16 cellular contexts compared by ENCODE assay signal in the genomic region with DNA sequence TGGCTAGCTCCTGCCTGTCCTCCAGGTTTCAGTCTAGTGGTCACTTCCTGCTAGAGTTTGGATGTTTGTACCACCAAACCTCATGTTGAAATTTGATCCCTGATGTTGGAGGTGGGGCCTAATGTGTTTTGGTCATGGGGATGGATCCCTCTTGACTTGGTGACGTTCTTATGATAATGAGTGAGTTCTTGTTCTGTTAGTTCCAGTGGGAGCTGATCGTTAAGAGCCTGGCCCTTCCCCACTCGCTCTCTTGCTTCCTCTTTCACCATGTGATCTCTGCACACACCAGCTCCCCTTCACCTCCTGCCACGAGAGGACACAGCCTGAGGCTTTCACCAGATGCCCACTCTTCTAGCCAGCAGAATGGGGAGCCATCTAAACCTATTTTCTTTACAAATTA.
DNase-seq lines count a peak whose midpoint lies in the region; ATAC-seq, FAIRE-seq and TF ChIP-seq lines count a peak whose summit lies in the region.
"Had no signal": no experiment of that assay in that cellular context is flagged by ENCODE, and none has a peak within 500 bp of the region (broad histone marks: within the 10 kb centered on the region; RNA-seq: fewer than 3 reads in every experiment).

No MANE protein-coding gene starts in this region.

- no peaks in the 10 kb centered on the region for H3K36me3 ChIP-seq in K562 (ENCODE audit: control insufficient read depth, insufficient read depth, low read length)
- H3K36me3 ChIP-seq: cardiac muscle cell, right atrium auricular region, tibial artery had no signal

- no peak for TF ChIP-seq RAD21 in K562 (CRISPR knock-in tag; conservative IDR thresholded peaks at IDR 0.05 in 1 of 2, IDR thresholded peaks at IDR 0.05 in 1 of 2)

- in situ Hi-C loops in K562 (cut with MboI): no loop called here

- no TSS peak for BruUV-seq in K562 (replicated peaks; lab: Mats Ljungman, UMichigan)

- DNase-seq in NCI-H748 (lab: John Stamatoyannopoulos, UW; ENCODE audit: unreplicated experiment) (peak; percentile 46), NCI-H748 treated with DMSO at 0.1 percent for 48 hours (lab: John Stamatoyannopoulos, UW) (no peak), NCI-H510A treated with DMSO at 0.1 percent for 48 hours (lab: John Stamatoyannopoulos, UW) (peak; percentile 61), K562 (ENCODE audit: extremely low read depth in 1 of 4, low spot score in 3 of 4) (no peak), pons (ENCODE audit: low spot score) (peak; percentile 62), hepatic stellate cell (ENCODE audit: low spot score) (no peak), NCI-H2081 treated with DMSO at 0.1 percent for 48 hours (lab: John Stamatoyannopoulos, UW) (no peak)
- DNase-seq in stimulated activated CD4-positive, alpha-beta T cell treated with anti-CD3 and anti-CD28 coated beads, Interleukin-2, amount 100 ng/mL, for 48 hours: no peak
- DNase-seq: activated CD4-positive, alpha-beta T cell treated with anti-CD3 and anti-CD28 coated beads, Interleukin-2, amount 50 U/mL, for 1 hour; activated naive CD8-positive, alpha-beta T cell treated with anti-CD3 and anti-CD28 coated beads, Interleukin-2, amount 50 U/mL, for 24 hours; activated T-cell treated with anti-CD3 and anti-CD28 coated beads, Interleukin-2, amount 50 U/mL, for 48 hours; NCI-H446 treated with DMSO at 0.1 percent for 48 hours; tibial artery had no signal

- H3K4me3 ChIP-seq in K562: no peak overlapping the region
- H3K4me3 ChIP-seq: cardiac muscle cell, lung, right atrium auricular region, tibial artery had no signal

- no peak for TF ChIP-seq EP300 in K562 (IDR thresholded peaks at IDR 0.05; ENCODE audit: low read length)

- H3K9ac ChIP-seq in K562 (ENCODE audit: insufficient read depth in 1 of 2, low read depth in 2 of 2, low read length in 2 of 2): no peak overlapping the region

- peak overlapping the region; percentile 40 for H2AFZ ChIP-seq in K562 (ENCODE audit: low read depth, low read length)

- POLR2A ChIA-PET in K562 (lab: Yijun Ruan, JAX): no interaction called here

- CTCF ChIA-PET in K562 (lab: Yijun Ruan, JAX; ENCODE audit: low intra/inter-chr PET ratio): no interaction called here

- H3K4me1 ChIP-seq in K562 (replicated peaks in 1 of 2; ENCODE audit: control insufficient read depth in 2 of 2, insufficient read depth in 2 of 2, low read length in 2 of 2): no peaks in the 10 kb centered on the region; a peak in 2 of 5 replicates
- H3K4me1 ChIP-seq: right atrium auricular region, tibial artery had no signal

- H3K79me2 ChIP-seq in K562 (ENCODE audit: control insufficient read depth, insufficient read depth, low read length): no peaks in the 10 kb centered on the region

- no peak for TF ChIP-seq CTCF in K562 (IDR thresholded peaks at IDR 0.05 in 2 of 3, conservative IDR thresholded peaks at IDR 0.05 in 1 of 3; ENCODE audit: insufficient read depth in 2 of 3, low read depth in 1 of 3, low read length in 3 of 3)

- no peaks in the 10 kb centered on the region for H4K20me1 ChIP-seq in K562 (replicated peaks; ENCODE audit: control insufficient read depth, insufficient read depth, low read length)

- no peak overlapping the region for H3K27ac ChIP-seq in K562 (ENCODE audit: extremely low read depth, low read depth, low read length)
- H3K27ac ChIP-seq: cardiac muscle cell, right atrium auricular region, tibial artery had no signal

- H3K27me3 ChIP-seq in K562 (ENCODE audit: control insufficient read depth in 2 of 2, insufficient read depth in 2 of 2, low read length in 2 of 2): no peaks in the 10 kb centered on the region
- H3K27me3 ChIP-seq: cardiac muscle cell, right atrium auricular region, tibial artery had no signal

- H3K9me3 ChIP-seq in K562 (replicated peaks; ENCODE audit: control insufficient read depth, insufficient read depth, low read depth, low read length): no peaks in the 10 kb centered on the region
- H3K9me3 ChIP-seq: right atrium auricular region, tibial artery had no signal

- 9% methylated on average over 4 of the region's 4 CpGs for WGBS in K562 (ENCODE audit: insufficient coverage, low coverage, missing lambda C conversion rate)

- ATAC-seq in K562: peak; percentile 35; the same call in 2 of the 3 replicates
- ATAC-seq: activated naive CD8-positive, alpha-beta T cell treated with anti-CD3 and anti-CD28 coated beads, Interleukin-2, amount 50 U/mL, for 24 hours had no signal

- no peak overlapping the region for H3K4me2 ChIP-seq in K562 (ENCODE audit: insufficient read depth, low read length)

- FAIRE-seq in K562 (lab: Jason Lieb, UNC): no peak

- intact Hi-C loops in K562 (cut with micrococcal nuclease): no loop called here

- no peaks in the 10 kb centered on the region for H3K9me1 ChIP-seq in K562 (ENCODE audit: control insufficient read depth, insufficient read depth, low read length)

- TF ChIP-seq POLR2A in K562 (conservative IDR thresholded peaks at IDR 0.05): no peak

TF ChIP-seq in K562, 482 proteins besides CTCF, POLR2A, EP300 and RAD21 (continues in another document):
- TF ChIP-seq, protein P1, sequence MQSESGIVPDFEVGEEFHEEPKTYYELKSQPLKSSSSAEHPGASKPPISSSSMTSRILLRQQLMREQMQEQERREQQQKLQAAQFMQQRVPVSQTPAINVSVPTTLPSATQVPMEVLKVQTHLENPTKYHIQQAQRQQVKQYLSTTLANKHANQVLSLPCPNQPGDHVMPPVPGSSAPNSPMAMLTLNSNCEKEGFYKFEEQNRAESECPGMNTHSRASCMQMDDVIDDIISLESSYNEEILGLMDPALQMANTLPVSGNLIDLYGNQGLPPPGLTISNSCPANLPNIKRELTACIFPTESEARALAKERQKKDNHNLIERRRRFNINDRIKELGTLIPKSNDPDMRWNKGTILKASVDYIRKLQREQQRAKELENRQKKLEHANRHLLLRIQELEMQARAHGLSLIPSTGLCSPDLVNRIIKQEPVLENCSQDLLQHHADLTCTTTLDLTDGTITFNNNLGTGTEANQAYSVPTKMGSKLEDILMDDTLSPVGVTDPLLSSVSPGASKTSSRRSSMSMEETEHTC (IDR thresholded peaks at IDR 0.05): no peak
- TF ChIP-seq, protein P2, sequence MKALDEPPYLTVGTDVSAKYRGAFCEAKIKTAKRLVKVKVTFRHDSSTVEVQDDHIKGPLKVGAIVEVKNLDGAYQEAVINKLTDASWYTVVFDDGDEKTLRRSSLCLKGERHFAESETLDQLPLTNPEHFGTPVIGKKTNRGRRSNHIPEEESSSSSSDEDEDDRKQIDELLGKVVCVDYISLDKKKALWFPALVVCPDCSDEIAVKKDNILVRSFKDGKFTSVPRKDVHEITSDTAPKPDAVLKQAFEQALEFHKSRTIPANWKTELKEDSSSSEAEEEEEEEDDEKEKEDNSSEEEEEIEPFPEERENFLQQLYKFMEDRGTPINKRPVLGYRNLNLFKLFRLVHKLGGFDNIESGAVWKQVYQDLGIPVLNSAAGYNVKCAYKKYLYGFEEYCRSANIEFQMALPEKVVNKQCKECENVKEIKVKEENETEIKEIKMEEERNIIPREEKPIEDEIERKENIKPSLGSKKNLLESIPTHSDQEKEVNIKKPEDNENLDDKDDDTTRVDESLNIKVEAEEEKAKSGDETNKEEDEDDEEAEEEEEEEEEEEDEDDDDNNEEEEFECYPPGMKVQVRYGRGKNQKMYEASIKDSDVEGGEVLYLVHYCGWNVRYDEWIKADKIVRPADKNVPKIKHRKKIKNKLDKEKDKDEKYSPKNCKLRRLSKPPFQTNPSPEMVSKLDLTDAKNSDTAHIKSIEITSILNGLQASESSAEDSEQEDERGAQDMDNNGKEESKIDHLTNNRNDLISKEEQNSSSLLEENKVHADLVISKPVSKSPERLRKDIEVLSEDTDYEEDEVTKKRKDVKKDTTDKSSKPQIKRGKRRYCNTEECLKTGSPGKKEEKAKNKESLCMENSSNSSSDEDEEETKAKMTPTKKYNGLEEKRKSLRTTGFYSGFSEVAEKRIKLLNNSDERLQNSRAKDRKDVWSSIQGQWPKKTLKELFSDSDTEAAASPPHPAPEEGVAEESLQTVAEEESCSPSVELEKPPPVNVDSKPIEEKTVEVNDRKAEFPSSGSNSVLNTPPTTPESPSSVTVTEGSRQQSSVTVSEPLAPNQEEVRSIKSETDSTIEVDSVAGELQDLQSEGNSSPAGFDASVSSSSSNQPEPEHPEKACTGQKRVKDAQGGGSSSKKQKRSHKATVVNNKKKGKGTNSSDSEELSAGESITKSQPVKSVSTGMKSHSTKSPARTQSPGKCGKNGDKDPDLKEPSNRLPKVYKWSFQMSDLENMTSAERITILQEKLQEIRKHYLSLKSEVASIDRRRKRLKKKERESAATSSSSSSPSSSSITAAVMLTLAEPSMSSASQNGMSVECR (CRISPR knock-in tag; IDR thresholded peaks at IDR 0.05): no peak
- TF ChIP-seq ZFP36 (IDR thresholded peaks at IDR 0.05; ENCODE audit: low read depth, low read length, partially characterized antibody) (no peak), ZNF23 (CRISPR knock-in tag; IDR thresholded peaks at IDR 0.05) (no peak), ZBTB8A (IDR thresholded peaks at IDR 0.05; ENCODE audit: partially characterized antibody) (no peak), DNMT1 (IDR thresholded peaks at IDR 0.05) (no peak), SP1 (CRISPR knock-in tag; IDR thresholded peaks at IDR 0.05) (no peak)
- TF ChIP-seq, protein P3, sequence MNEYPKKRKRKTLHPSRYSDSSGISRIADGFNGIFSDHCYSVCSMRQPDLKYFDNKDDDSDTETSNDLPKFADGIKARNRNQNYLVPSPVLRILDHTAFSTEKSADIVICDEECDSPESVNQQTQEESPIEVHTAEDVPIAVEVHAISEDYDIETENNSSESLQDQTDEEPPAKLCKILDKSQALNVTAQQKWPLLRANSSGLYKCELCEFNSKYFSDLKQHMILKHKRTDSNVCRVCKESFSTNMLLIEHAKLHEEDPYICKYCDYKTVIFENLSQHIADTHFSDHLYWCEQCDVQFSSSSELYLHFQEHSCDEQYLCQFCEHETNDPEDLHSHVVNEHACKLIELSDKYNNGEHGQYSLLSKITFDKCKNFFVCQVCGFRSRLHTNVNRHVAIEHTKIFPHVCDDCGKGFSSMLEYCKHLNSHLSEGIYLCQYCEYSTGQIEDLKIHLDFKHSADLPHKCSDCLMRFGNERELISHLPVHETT (CRISPR knock-in tag; conservative IDR thresholded peaks at IDR 0.05 in 1 of 2, IDR thresholded peaks at IDR 0.05 in 1 of 2): no peak

Comparison
In these comparisons a context has a peak if more than half of its experiments do, and no peak if none do; other contexts are left out.
1. DNase-seq: peak in NCI-H748 (single experiment), NCI-H510A treated with DMSO at 0.1 percent for 48 hours (single experiment) and pons (single experiment); none in NCI-H748 treated with DMSO at 0.1 percent for 48 hours (single experiment), K562 (0 of 4), hepatic stellate cell (single experiment), NCI-H2081 treated with DMSO at 0.1 percent for 48 hours (single experiment) and stimulated activated CD4-positive, alpha-beta T cell treated with anti-CD3 and anti-CD28 coated beads, Interleukin-2, amount 100 ng/mL, for 48 hours (0 of 2).